In genomic region chr7:30816291-30817059, GRCh38 we compare ENCODE assay signal across 13 cellular contexts. TPM values are rescaled to one million over a fixed set of nuclear protein-coding genes. Genes with fewer than 3 reads are reported as not detected.
DNase-seq lines count a peak whose midpoint lies in the region; ATAC-seq and TF ChIP-seq lines count a peak whose summit lies in the region.
"Had no signal": no experiment of that assay in that cellular context is flagged by ENCODE, and none has a peak within 500 bp of the region (broad histone marks: within the 10 kb centered on the region; RNA-seq: fewer than 3 reads in every experiment).

No MANE protein-coding gene starts in this region.

- no peak for TF ChIP-seq POLR2A in gastrocnemius medialis (IDR thresholded peaks at IDR 0.05)

- no peak for TF ChIP-seq CTCF in AG10803 (conservative IDR thresholded peaks at IDR 0.05; ENCODE audit: low read length)
- no peak for TF ChIP-seq CTCF in gastrocnemius medialis (IDR thresholded peaks at IDR 0.05 in 4 of 5, conservative IDR thresholded peaks at IDR 0.05 in 1 of 5)
- TF ChIP-seq CTCF in GM10266 (IDR thresholded peaks at IDR 0.05; ENCODE audit: control insufficient read depth, insufficient read depth, low read depth, missing control alignments) = no peak

- in situ Hi-C loops in gastrocnemius medialis (cut with MboI; ENCODE audit: low sequenced_read_pairs in 4 of 4) = no loop called here

- intact Hi-C loops in right cardiac atrium (cut with DNase I) = loop anchor here in 1 of 4 donors (10.0 kb wide), 1 partner anchor 78 kb away; no protein-coding TSS in a partner anchor
- intact Hi-C loops in gastrocnemius medialis (cut with DNase I; ENCODE audit: low total_unique reads) = no loop called here

- 40% methylated on average over 15 of the region's 15 CpGs for WGBS in right cardiac atrium

- H3K27ac ChIP-seq in cingulate gyrus (ENCODE audit: low read depth, low read length) (peak overlapping the region; percentile 62), right cardiac atrium (ENCODE audit: low read length) (peak overlapping the region; percentile 82), gastrocnemius medialis (peak overlapping the region; percentile 56 to 71 (median 58))
- H3K27ac ChIP-seq: epithelial cell of prostate, SJCRH30 had no signal

- no peaks in the 10 kb centered on the region for H3K4me1 Mint-ChIP-seq in activated CD8-positive, alpha-beta memory T cell treated with anti-CD3 and anti-CD28 coated beads, Interleukin-2, amount 10 ng/mL, durations not matched to agents 7 days and 5 days
- H3K4me1 Mint-ChIP-seq: activated CD4-positive, alpha-beta memory T cell treated with anti-CD3 and anti-CD28 coated beads, Interleukin-2, amount 10 ng/mL, durations not matched to agents 7 days and 5 days had no signal

- no peak overlapping the region for H3K4me3 Mint-ChIP-seq in activated CD8-positive, alpha-beta memory T cell treated with anti-CD3 and anti-CD28 coated beads, Interleukin-2, amount 10 ng/mL, durations not matched to agents 7 days and 5 days
- H3K4me3 Mint-ChIP-seq: activated CD4-positive, alpha-beta memory T cell treated with anti-CD3 and anti-CD28 coated beads, Interleukin-2, amount 10 ng/mL, durations not matched to agents 7 days and 5 days had no signal

- H3K9me3 Mint-ChIP-seq in activated CD8-positive, alpha-beta memory T cell treated with anti-CD3 and anti-CD28 coated beads, Interleukin-2, amount 10 ng/mL, durations not matched to agents 7 days and 5 days (ENCODE audit: low read depth) = no peaks in the 10 kb centered on the region
- H3K9me3 Mint-ChIP-seq: activated CD4-positive, alpha-beta memory T cell treated with anti-CD3 and anti-CD28 coated beads, Interleukin-2, amount 10 ng/mL, durations not matched to agents 7 days and 5 days had no signal

- H3K9me3 ChIP-seq in right cardiac atrium (ENCODE audit: control insufficient read depth, low read length) (no peaks in the 10 kb centered on the region), gastrocnemius medialis (no peaks in the 10 kb centered on the region)
- H3K9me3 ChIP-seq: SJCRH30 had no signal

- DNase-seq in AG10803 (ENCODE audit: low read depth) (peak; percentile 59), right cardiac atrium (peak; percentile 62 to 86 (median 69)), gastrocnemius medialis (peak in 1 of 2 donors; percentile 24), GM10266 (ENCODE audit: extremely low spot score) (no peak), SW 1271 (lab: John Stamatoyannopoulos, UW) (no peak)
- no peak for DNase-seq in activated CD8-positive, alpha-beta memory T cell treated with anti-CD3 and anti-CD28 coated beads, Interleukin-2, amount 10 ng/mL, durations not matched to agents 7 days and 5 days
- DNase-seq: activated CD4-positive, alpha-beta memory T cell treated with anti-CD3 and anti-CD28 coated beads, Interleukin-2, amount 10 ng/mL, durations not matched to agents 7 days and 5 days; KG1; SJCRH30; stimulated activated CD4-positive, alpha-beta T cell treated with anti-CD3 and anti-CD28 coated beads, Interleukin-4, amount 100 ng/mL, for 1 hour had no signal

- H3K27me3 Mint-ChIP-seq in activated CD8-positive, alpha-beta memory T cell treated with anti-CD3 and anti-CD28 coated beads, Interleukin-2, amount 10 ng/mL, durations not matched to agents 7 days and 5 days = peaks cover 2% of the 10 kb centered on the region
- H3K27me3 Mint-ChIP-seq: activated CD4-positive, alpha-beta memory T cell treated with anti-CD3 and anti-CD28 coated beads, Interleukin-2, amount 10 ng/mL, durations not matched to agents 7 days and 5 days had no signal

- H3K36me3 ChIP-seq in gastrocnemius medialis = no peaks in the 10 kb centered on the region
- H3K36me3 ChIP-seq: SJCRH30 had no signal

- no peaks in the 10 kb centered on the region for H3K36me3 Mint-ChIP-seq in activated CD8-positive, alpha-beta memory T cell treated with anti-CD3 and anti-CD28 coated beads, Interleukin-2, amount 10 ng/mL, durations not matched to agents 7 days and 5 days

- no peak overlapping the region for H3K27ac Mint-ChIP-seq in activated CD8-positive, alpha-beta memory T cell treated with anti-CD3 and anti-CD28 coated beads, Interleukin-2, amount 10 ng/mL, durations not matched to agents 7 days and 5 days
- H3K27ac Mint-ChIP-seq: activated CD4-positive, alpha-beta memory T cell treated with anti-CD3 and anti-CD28 coated beads, Interleukin-2, amount 10 ng/mL, durations not matched to agents 7 days and 5 days had no signal

- H3K27me3 ChIP-seq in right cardiac atrium (ENCODE audit: control insufficient read depth, insufficient read depth) (no peaks in the 10 kb centered on the region), gastrocnemius medialis (no peaks in the 10 kb centered on the region)

- ATAC-seq in right cardiac atrium (peak; percentile 79 to 88), gastrocnemius medialis (peak; percentile 48 to 65), HG02884 (IDR thresholded peaks at IDR 0.05; ENCODE audit: unreplicated experiment) (no peak)
- ATAC-seq in activated CD8-positive, alpha-beta memory T cell treated with anti-CD3 and anti-CD28 coated beads, Interleukin-2, amount 10 ng/mL, durations not matched to agents 7 days and 5 days = no peak

- H3K4me3 ChIP-seq in AG10803 (ENCODE audit: low read length) = no peak overlapping the region
- no peak overlapping the region for H3K4me3 ChIP-seq in right cardiac atrium (ENCODE audit: low read length)
- H3K4me3 ChIP-seq in gastrocnemius medialis = no peak overlapping the region
- H3K4me3 ChIP-seq: SJCRH30 had no signal

- CTCF ChIA-PET in activated CD8-positive, alpha-beta memory T cell treated with anti-CD3 and anti-CD28 coated beads, Interleukin-2, amount 10 ng/mL, durations not matched to agents 7 days and 5 days (lab: Charles Lee) = interaction anchor here (1.5 kb wide), 1 partner anchor 306 kb away, joined by 4 read pairs; no protein-coding TSS in a partner anchor

- H3K4me1 ChIP-seq in right cardiac atrium (ENCODE audit: control insufficient read depth, insufficient read depth, low read length) (peaks cover 16% of the 10 kb centered on the region), gastrocnemius medialis (peaks cover 33 to 39% of the 10 kb centered on the region in 2 donors)
- H3K4me1 ChIP-seq: SJCRH30 had no signal

RNA-seq across cellular contexts. Expression of gene MINDY4, which starts 45.3 kb away (rescaled TPM):
- total RNA-seq in right cardiac atrium (1 to 10 TPM; 4.0 to 6.0 (median 5.6) TPM), gastrocnemius medialis (1 to 10 TPM; 1.4 to 4.3 (median 3.0) TPM)
- 2.3 TPM for polyA plus RNA-seq in right cardiac atrium
- total RNA-seq in activated CD8-positive, alpha-beta memory T cell treated with anti-CD3 and anti-CD28 coated beads, Interleukin-2, amount 10 ng/mL, durations not matched to agents 7 days and 5 days = 1 to 10 TPM; 1.1 to 1.3 TPM
- total RNA-seq: SJCRH30 had no signal

Comparison
In these comparisons a context has a peak if more than half of its experiments do, and no peak if none do; other contexts are left out.
1. DNase-seq: peak in AG10803 (single experiment) and right cardiac atrium (3 of 3); none in activated CD8-positive, alpha-beta memory T cell treated with anti-CD3 and anti-CD28 coated beads, Interleukin-2, amount 10 ng/mL, durations not matched to agents 7 days and 5 days (single experiment), GM10266 (single experiment) and SW 1271 (0 of 2).
2. ATAC-seq: peak in right cardiac atrium (2 of 2) and gastrocnemius medialis (2 of 2); none in activated CD8-positive, alpha-beta memory T cell treated with anti-CD3 and anti-CD28 coated beads, Interleukin-2, amount 10 ng/mL, durations not matched to agents 7 days and 5 days (single experiment) and HG02884 (single experiment).
3. Peak in every context shown above with its lines, with median percentiles within 50 percentile points of each other: H3K27ac ChIP-seq.